Comparison of ENCODE assay signal across 9 cellular contexts in the genomic region with DNA sequence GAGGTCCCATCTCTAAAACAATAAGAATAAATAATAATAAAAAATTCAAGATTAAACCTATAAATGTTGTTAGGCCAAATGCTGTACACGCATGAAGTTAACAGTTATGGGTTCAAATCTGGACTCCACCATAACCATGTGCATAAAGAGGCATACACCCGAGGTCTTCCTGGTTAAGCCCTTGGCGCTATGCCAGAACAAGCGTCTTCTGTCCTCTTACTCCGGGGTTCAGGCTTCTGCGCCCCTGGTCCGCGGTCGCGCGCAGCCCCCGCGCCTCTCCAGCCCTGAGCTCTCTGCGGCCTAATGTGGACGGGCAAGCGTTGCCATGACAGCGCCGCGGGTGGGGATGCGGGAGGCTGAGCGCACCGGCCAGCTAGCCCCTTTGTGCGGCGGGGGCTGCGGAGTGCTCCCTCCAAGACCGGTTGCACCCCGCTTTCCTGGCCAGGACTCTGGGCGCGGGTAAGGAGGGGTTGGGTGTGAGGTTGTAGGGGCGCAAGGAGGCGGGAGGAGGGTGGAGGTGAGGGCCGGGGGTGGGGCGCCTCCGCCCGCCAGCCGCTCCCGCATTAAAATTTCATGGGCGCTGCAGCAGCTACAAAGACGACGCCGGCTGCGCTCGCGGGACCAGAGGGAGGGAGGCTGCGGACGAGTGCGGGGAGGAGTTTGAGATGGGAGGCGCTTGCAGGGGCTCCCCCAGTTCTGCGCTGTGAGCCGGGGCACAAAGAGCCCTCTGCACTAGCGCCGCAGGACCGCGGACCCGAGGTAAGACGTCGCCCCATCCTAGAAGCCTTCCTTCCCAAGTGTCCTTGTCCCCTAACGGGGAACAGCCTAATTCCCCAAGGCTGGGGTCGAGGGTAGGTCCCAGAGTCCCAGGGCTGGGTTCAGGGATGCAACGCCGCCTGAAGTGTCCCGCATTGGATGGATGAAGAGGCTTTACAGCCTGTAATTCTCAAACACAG. TPM values are rescaled to one million over a fixed set of nuclear protein-coding genes. Genes with fewer than 3 reads are reported as not detected.
DNase-seq lines count a peak whose midpoint lies in the region; ATAC-seq and TF ChIP-seq lines count a peak whose summit lies in the region.
"Had no signal": no experiment of that assay in that cellular context is flagged by ENCODE, and none has a peak within 500 bp of the region (broad histone marks: within the 10 kb centered on the region; RNA-seq: fewer than 3 reads in every experiment).

A gene (plus strand): TSS at position 693 of the 956 bp plus-strand sequence.

- H3K4me3 ChIP-seq in transverse colon: peak within 1 kb of the TSS in 2 of 4 donors; percentile 29 to 42
- H3K4me3 ChIP-seq: SJSA1 had no signal

- H3K4me1 Mint-ChIP-seq in effector memory CD8-positive, alpha-beta T cell (ENCODE audit: low read depth in 2 of 2): peaks cover 22 to 33% of the 10 kb centered on the region in 2 donors
- H3K4me1 Mint-ChIP-seq in nephron: peaks cover 19% of the 10 kb centered on the region

- H3K4me3 Mint-ChIP-seq in effector memory CD8-positive, alpha-beta T cell: peak within 1 kb of the TSS; percentile 94 to 96
- peak within 1 kb of the TSS; percentile 71 to 83 (median 79) for H3K4me3 Mint-ChIP-seq in nephron

- ATAC-seq in effector memory CD8-positive, alpha-beta T cell (replicated peaks): peak; percentile 89
- ATAC-seq in GM18907 (IDR thresholded peaks at IDR 0.05; ENCODE audit: unreplicated experiment): no peak

- intact Hi-C loops in transverse colon (cut with DNase I; ENCODE audit: low total_unique reads): no loop called here

- no peaks in the 10 kb centered on the region for H3K36me3 ChIP-seq in KOPT-K1 (ENCODE audit: insufficient read depth, low read length)
- no peaks in the 10 kb centered on the region for H3K36me3 ChIP-seq in transverse colon
- H3K36me3 ChIP-seq: SJSA1 had no signal

- peaks cover 56% of the 10 kb centered on the region for H3K27me3 ChIP-seq in transverse colon

- H3K27ac ChIP-seq in KOPT-K1 (ENCODE audit: low read depth, low read length, poor library complexity, severe bottlenecking) (peak within 1 kb of the TSS; percentile 40), transverse colon (peak within 1 kb of the TSS in 1 of 4 donors; percentile 18)
- H3K27ac ChIP-seq: SJSA1 had no signal

- TF ChIP-seq POLR2A in transverse colon (IDR thresholded peaks at IDR 0.05): peak; percentile 10

- H3K4me1 ChIP-seq in transverse colon: peaks cover 6 to 27% (median 23%) of the 10 kb centered on the region in 4 donors

- no peaks in the 10 kb centered on the region for H3K27me3 Mint-ChIP-seq in effector memory CD8-positive, alpha-beta T cell
- peaks cover 76% of the 10 kb centered on the region for H3K27me3 Mint-ChIP-seq in nephron (ENCODE audit: low read depth)

- H3K27ac Mint-ChIP-seq in effector memory CD8-positive, alpha-beta T cell: peak within 1 kb of the TSS; percentile 92 to 94
- H3K27ac Mint-ChIP-seq in nephron: no peak within 1 kb of the TSS

- 1% methylated on average over 60 of the region's 62 CpGs; no CpG with 5 or more reads in 1 of the 2 donors for WGBS in transverse colon (ENCODE audit: low coverage in 1 of 2), 2 donors

- DNase-seq in ELR (ENCODE audit: low read depth) (peak; percentile 48), transverse colon (peak; percentile 64), HPDE6-E6E7 (ENCODE audit: extremely low spot score) (no peak)
- DNase-seq in activated CD4-positive, alpha-beta T cell treated with anti-CD3 and anti-CD28 coated beads, Interleukin-2, amount 50 U/mL, for 48 hours: peak; percentile 72 to 79
- peak; percentile 68 to 71 (median 70) for DNase-seq in effector memory CD8-positive, alpha-beta T cell

- in situ Hi-C loops in transverse colon (cut with MboI; ENCODE audit: low pct_ligation_motif_present in 1 of 4, low pct_unique_long_range_greater_than_20kb in 1 of 4, low sequenced_read_pairs in 3 of 4): no loop called here

- H3K9me3 ChIP-seq in KOPT-K1 (ENCODE audit: insufficient read depth, low read length, poor library complexity, severe bottlenecking) (no peaks in the 10 kb centered on the region), transverse colon (no peaks in the 10 kb centered on the region)
- H3K9me3 ChIP-seq: SJSA1 had no signal

- H3K9me3 Mint-ChIP-seq in effector memory CD8-positive, alpha-beta T cell: no peaks in the 10 kb centered on the region
- H3K9me3 Mint-ChIP-seq in nephron: no peaks in the 10 kb centered on the region

- TF ChIP-seq CTCF in nephron (IDR thresholded peaks at IDR 0.05; ENCODE audit: unreplicated experiment in 3 of 3) (no peak), transverse colon (IDR thresholded peaks at IDR 0.05) (no peak)

- H3K36me3 Mint-ChIP-seq in effector memory CD8-positive, alpha-beta T cell (ENCODE audit: insufficient read depth): peaks cover 10% of the 10 kb centered on the region
- H3K36me3 Mint-ChIP-seq in nephron (ENCODE audit: low read depth): no peaks in the 10 kb centered on the region

- TF ChIP-seq EP300 in transverse colon (IDR thresholded peaks at IDR 0.05; ENCODE audit: low read depth): no peak

RNA-seq across cellular contexts. Expression of the gene that starts here (rescaled TPM):
- total RNA-seq in transverse colon: 10 to 100 TPM in 1 of 4 donors, 1 to 10 TPM in 2, under 1 TPM in 1; 1.00 to 17.1 (median 3.0) TPM

Comparison
In these comparisons a context has a peak if more than half of its experiments do, and no peak if none do; other contexts are left out.
1. H3K27ac Mint-ChIP-seq: peak in effector memory CD8-positive, alpha-beta T cell (2 of 2); none in nephron (0 of 3).